In the genomic region with DNA sequence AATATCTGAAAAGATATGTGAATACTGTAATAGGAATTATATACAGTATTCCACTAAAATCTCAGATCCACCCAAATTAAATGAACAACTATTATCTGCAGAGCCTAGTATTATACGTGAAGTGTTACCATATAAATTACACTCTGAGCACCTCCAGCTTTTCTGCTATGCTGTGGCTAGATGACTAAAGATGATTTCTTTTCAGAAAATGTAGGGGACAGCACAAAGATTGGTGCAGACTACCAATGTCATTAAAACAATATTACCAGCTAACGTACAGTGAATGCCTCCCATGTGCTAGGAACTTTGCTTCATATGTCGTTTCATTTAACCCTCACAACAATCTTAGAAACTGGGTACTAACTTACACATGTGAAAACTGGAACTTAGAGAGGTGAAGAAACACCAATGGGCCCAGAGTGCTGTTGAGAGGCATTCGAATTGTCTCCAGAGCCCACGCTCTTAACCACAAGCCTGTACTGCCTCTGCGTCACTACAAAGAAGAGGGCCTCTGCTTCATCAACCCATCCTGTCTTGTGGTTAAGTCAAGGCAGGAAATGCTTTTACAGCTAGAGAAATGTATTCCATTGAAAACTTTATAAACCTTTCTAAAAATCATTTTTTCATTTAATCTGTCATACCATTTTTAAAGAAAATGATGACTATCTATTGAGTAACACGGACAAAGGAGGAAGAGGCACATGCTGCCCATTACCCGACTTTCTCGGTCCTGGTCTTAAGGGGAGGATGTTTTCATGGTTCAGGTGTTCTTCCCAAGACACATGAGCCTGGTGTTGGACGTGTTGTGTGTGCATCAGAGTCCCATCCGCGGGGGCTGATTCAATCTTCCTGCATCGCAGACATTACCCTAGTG, we compare ENCODE assay signal across 8 cellular contexts. TPM values are rescaled to one million over a fixed set of nuclear protein-coding genes. Genes with fewer than 3 reads are reported as not detected.
DNase-seq lines count a peak whose midpoint lies in the region; ATAC-seq and TF ChIP-seq lines count a peak whose summit lies in the region.

No MANE protein-coding gene starts in this region.

- H3K4me3 Mint-ChIP-seq in immature natural killer cell: peak overlapping the region; percentile 83 to 99 (median 87)
- H3K4me3 Mint-ChIP-seq in stimulated activated naive CD8-positive, alpha-beta T cell treated with anti-CD3 and anti-CD28 coated beads, Interleukin-15, Interleukin-2, amounts not matched to agents 100 ng/mL and 50 ng/mL, for 24 hours: peak overlapping the region; percentile 97

- H3K27me3 ChIP-seq in heart left ventricle (no peaks in the 10 kb centered on the region), left ventricle myocardium inferior (ENCODE audit: low read depth) (no peaks in the 10 kb centered on the region)

- no peak for DNase-seq in heart left ventricle
- no peak for DNase-seq in left ventricle myocardium inferior
- DNase-seq in activated CD4-positive, alpha-beta T cell treated with anti-CD3 and anti-CD28 coated beads, Interleukin-2, amount 50 U/mL, for 1 hour: peak; percentile 54
- peak; percentile 85 to 89 (median 89) for DNase-seq in immature natural killer cell
- DNase-seq in GOT3 (lab: John Stamatoyannopoulos, UW): no peak
- no peak for DNase-seq in DMS79 treated with DMSO at 0.1 percent for 48 hours (lab: John Stamatoyannopoulos, UW)

- H3K4me1 ChIP-seq in heart left ventricle (peaks cover 0 to 60% (median 0%) of the 10 kb centered on the region in 12 donors), left ventricle myocardium inferior (no peaks in the 10 kb centered on the region)

- H3K27ac ChIP-seq in heart left ventricle (peak overlapping the region in 2 of 12 donors; percentile 31 to 94), left ventricle myocardium inferior (replicated peaks) (no peak overlapping the region)

- peak in 3 of 4 donors; percentile 55 to 88 (median 70) for ATAC-seq in heart left ventricle
- ATAC-seq in HG03558 (IDR thresholded peaks at IDR 0.05; ENCODE audit: extremely low read depth, unreplicated experiment): peak; percentile 89

- intact Hi-C loops in heart left ventricle (cut with DNase I) (no loop called here), left ventricle myocardium inferior (cut with micrococcal nuclease) (no loop called here)

- H3K36me3 ChIP-seq in heart left ventricle (peaks cover 0 to 5% (median 0%) of the 10 kb centered on the region in 9 donors), left ventricle myocardium inferior (no peaks in the 10 kb centered on the region)

- no peak for TF ChIP-seq POLR2A in heart left ventricle (IDR thresholded peaks at IDR 0.05)

- TF ChIP-seq CTCF in heart left ventricle (IDR thresholded peaks at IDR 0.05) (no peak), left ventricle myocardium inferior (IDR thresholded peaks at IDR 0.05; ENCODE audit: borderline replicate concordance) (no peak)

- no peaks in the 10 kb centered on the region for H3K9me3 ChIP-seq in heart left ventricle
- H3K9me3 ChIP-seq in left ventricle myocardium inferior (replicated peaks): no peaks in the 10 kb centered on the region

- H3K4me3 ChIP-seq in heart left ventricle (peak overlapping the region in 4 of 12 donors; percentile 43 to 63 (median 44)), left ventricle myocardium inferior (no peak overlapping the region)

- H3K36me3 Mint-ChIP-seq in immature natural killer cell: peaks cover 7 to 37% (median 35%) of the 10 kb centered on the region in 3 donors
- H3K36me3 Mint-ChIP-seq in stimulated activated naive CD8-positive, alpha-beta T cell treated with anti-CD3 and anti-CD28 coated beads, Interleukin-15, Interleukin-2, amounts not matched to agents 100 ng/mL and 50 ng/mL, for 24 hours (ENCODE audit: low read depth): peaks cover 41% of the 10 kb centered on the region

- WGBS in heart left ventricle, 4 donors: 82 to 92% (median 91%) methylated on average over 13 of the region's 13 CpGs

- H3K4me1 Mint-ChIP-seq in immature natural killer cell: peaks cover 67 to 83% of the 10 kb centered on the region in 2 donors
- H3K4me1 Mint-ChIP-seq in stimulated activated naive CD8-positive, alpha-beta T cell treated with anti-CD3 and anti-CD28 coated beads, Interleukin-15, Interleukin-2, amounts not matched to agents 100 ng/mL and 50 ng/mL, for 24 hours (ENCODE audit: low read depth): peaks cover 84% of the 10 kb centered on the region

- H3K9me3 Mint-ChIP-seq in immature natural killer cell: no peaks in the 10 kb centered on the region
- H3K9me3 Mint-ChIP-seq in stimulated activated naive CD8-positive, alpha-beta T cell treated with anti-CD3 and anti-CD28 coated beads, Interleukin-15, Interleukin-2, amounts not matched to agents 100 ng/mL and 50 ng/mL, for 24 hours: no peaks in the 10 kb centered on the region

- H3K27me3 Mint-ChIP-seq in immature natural killer cell (ENCODE audit: low read depth in 3 of 3): peaks cover 2 to 24% (median 18%) of the 10 kb centered on the region in 3 donors
- no peaks in the 10 kb centered on the region for H3K27me3 Mint-ChIP-seq in stimulated activated naive CD8-positive, alpha-beta T cell treated with anti-CD3 and anti-CD28 coated beads, Interleukin-15, Interleukin-2, amounts not matched to agents 100 ng/mL and 50 ng/mL, for 24 hours

- H3K27ac Mint-ChIP-seq in immature natural killer cell: peak overlapping the region; percentile 96 to 100 (median 98)
- peak overlapping the region; percentile 98 for H3K27ac Mint-ChIP-seq in stimulated activated naive CD8-positive, alpha-beta T cell treated with anti-CD3 and anti-CD28 coated beads, Interleukin-15, Interleukin-2, amounts not matched to agents 100 ng/mL and 50 ng/mL, for 24 hours

RNA-seq across cellular contexts. Expression of a gene that starts 1.3 kb away (rescaled TPM):
- total RNA-seq in heart left ventricle (1 to 10 TPM in 2 of 9 donors, under 1 TPM in 7; 0.22 to 7.9 (median 0.50) TPM), left ventricle myocardium inferior (0.25 TPM)
- polyA plus RNA-seq in heart left ventricle (under 1 TPM; 0.15 to 0.30 TPM), immature natural killer cell (10 to 100 TPM; 55.9 to 84.5 (median 62.2) TPM)

RNA-seq across cellular contexts. Expression of a gene that starts 13.2 kb away (rescaled TPM):
- total RNA-seq in heart left ventricle (10 to 100 TPM; 13.6 to 28.2 (median 19.2) TPM), left ventricle myocardium inferior (14.5 TPM)
- polyA plus RNA-seq in heart left ventricle (1 to 10 TPM; 6.1 to 8.2 TPM), immature natural killer cell (10 to 100 TPM; 38.7 to 59.5 (median 57.6) TPM)

Comparison
In these comparisons a context has a peak if more than half of its experiments do, and no peak if none do; other contexts are left out.
1. DNase-seq: peak in activated CD4-positive, alpha-beta T cell treated with anti-CD3 and anti-CD28 coated beads, Interleukin-2, amount 50 U/mL, for 1 hour (single experiment) and immature natural killer cell (3 of 3); none in heart left ventricle (0 of 5), left ventricle myocardium inferior (single experiment), GOT3 (single experiment) and DMS79 treated with DMSO at 0.1 percent for 48 hours (single experiment).